In genomic region chr5:158382473-158382872, GRCh38 we compare ENCODE assay signal across 7 cellular contexts.
DNase-seq lines count a peak whose midpoint lies in the region; ATAC-seq and TF ChIP-seq lines count a peak whose summit lies in the region.

No MANE protein-coding gene starts in this region.

- H3K56ac ChIP-seq in IMR-90 (ENCODE audit: extremely low read depth, insufficient read depth, low read length), result peak overlapping the region; percentile 42; the same call in 1 of the 2 replicates

- no peak overlapping the region for H4K5ac ChIP-seq in IMR-90 (ENCODE audit: low read depth, low read length)

- no peaks in the 10 kb centered on the region for H3K79me1 ChIP-seq in IMR-90 (ENCODE audit: low read depth in 1 of 2, low read length in 2 of 2)

- no peaks in the 10 kb centered on the region for H3K79me2 ChIP-seq in GM23248 (ENCODE audit: insufficient read depth)

- H2AK5ac ChIP-seq in IMR-90 (ENCODE audit: low read depth, low read length), result no peak overlapping the region

- H3K4me3 Mint-ChIP-seq in stimulated activated memory B cell treated with anti-CD40 and anti-IgM and Interleukin-4, amounts not matched to agents 10 μg/mL and 1 μg/mL and 100 μg/mL, for 72 hours, result no peak overlapping the region

- no peaks in the 10 kb centered on the region for H3K27me3 Mint-ChIP-seq in stimulated activated memory B cell treated with anti-CD40 and anti-IgM and Interleukin-4, amounts not matched to agents 10 μg/mL and 1 μg/mL and 100 μg/mL, for 72 hours

- H4K91ac ChIP-seq in IMR-90 (ENCODE audit: insufficient read depth, low read depth, low read length), result no peak overlapping the region; the same call in 1 of the 2 replicates

- POLR2A ChIA-PET in IMR-90 (lab: Charles Lee; ENCODE audit: unreplicated experiment), result no interaction called here

- H3K4me3 ChIP-seq in GM23248 (0 out of 2 replicates have a peak overlapping the region, but pooled peaks have one; percentile 6), IMR-90 (ENCODE audit: insufficient read depth, low read depth, low read length) (no peak overlapping the region), adipocyte (ENCODE audit: low read length) (no peak overlapping the region)

- H3K36me3 Mint-ChIP-seq in stimulated activated memory B cell treated with anti-CD40 and anti-IgM and Interleukin-4, amounts not matched to agents 10 μg/mL and 1 μg/mL and 100 μg/mL, for 72 hours, result peaks cover 3% of the 10 kb centered on the region

- H3K27ac ChIP-seq in GM23248 (peak overlapping the region; percentile 50), IMR-90 (ENCODE audit: insufficient read depth, low read length) (no peak overlapping the region)

- H3K9me3 ChIP-seq in GM23248 (ENCODE audit: low read depth) (no peaks in the 10 kb centered on the region), IMR-90 (ENCODE audit: control insufficient read depth, insufficient read depth, low read length) (peaks cover 2% of the 10 kb centered on the region), adipocyte (ENCODE audit: control insufficient read depth, low read length) (peaks cover 4% of the 10 kb centered on the region)

- peaks cover 12% of the 10 kb centered on the region for H3K9me3 Mint-ChIP-seq in stimulated activated memory B cell treated with anti-CD40 and anti-IgM and Interleukin-4, amounts not matched to agents 10 μg/mL and 1 μg/mL and 100 μg/mL, for 72 hours

- H2BK120ac ChIP-seq in IMR-90 (ENCODE audit: low read depth, low read length), result peak overlapping the region; percentile 75

- H3K36me3 ChIP-seq in GM23248 (ENCODE audit: low read depth), result no peaks in the 10 kb centered on the region
- no peaks in the 10 kb centered on the region for H3K36me3 ChIP-seq in IMR-90 (ENCODE audit: control insufficient read depth, insufficient read depth, low read length)
- no peaks in the 10 kb centered on the region for H3K36me3 ChIP-seq in adipocyte (ENCODE audit: control insufficient read depth, insufficient read depth, low read length, severe bottlenecking)

- peak overlapping the region; percentile 32; the same call in 1 of the 2 replicates for H3K9ac ChIP-seq in GM23248
- H3K9ac ChIP-seq in IMR-90 (ENCODE audit: low read depth, low read length), result no peak overlapping the region
- H3K9ac ChIP-seq in adipocyte (ENCODE audit: low read length), result peak overlapping the region; percentile 69

- peak overlapping the region; percentile 40; the same call in 1 of the 2 replicates for H3K4ac ChIP-seq in IMR-90 (ENCODE audit: low read depth, low read length)

- CTCF ChIA-PET in IMR-90 (lab: Yijun Ruan, JAX), result interaction anchor here (1.3 kb wide), 1 partner anchor 9 kb away, joined by 4 read pairs; no protein-coding TSS in a partner anchor

- peaks cover 43% of the 10 kb centered on the region for H3K4me1 ChIP-seq in GM23248 (ENCODE audit: insufficient read depth)
- H3K4me1 ChIP-seq in IMR-90 (ENCODE audit: control insufficient read depth, insufficient read depth, low read length), result peaks cover 8% of the 10 kb centered on the region
- peaks cover 38% of the 10 kb centered on the region for H3K4me1 ChIP-seq in adipocyte (ENCODE audit: control insufficient read depth, insufficient read depth, low read length)

- H3K9me2 ChIP-seq in GM23248 (ENCODE audit: insufficient read depth), result no peaks in the 10 kb centered on the region

- BruUV-seq in IMR-90 (replicated peaks; lab: Mats Ljungman, UMichigan), result no TSS peak

- H3K23ac ChIP-seq in IMR-90 (ENCODE audit: low read depth, low read length), result no peak overlapping the region

- H3K9me1 ChIP-seq in IMR-90 (ENCODE audit: insufficient read depth, low read length), result peaks cover 3% of the 10 kb centered on the region; the same call in 1 of the 2 replicates

- H3K27ac Mint-ChIP-seq in stimulated activated memory B cell treated with anti-CD40 and anti-IgM and Interleukin-4, amounts not matched to agents 10 μg/mL and 1 μg/mL and 100 μg/mL, for 72 hours, result no peak overlapping the region

- no peak overlapping the region for H2AK9ac ChIP-seq in IMR-90 (replicated peaks; ENCODE audit: low read depth, low read length, poor library complexity)

- dilution Hi-C loops in IMR-90 (cut with HindIII; ENCODE audit: low sequenced_read_pairs, unreplicated experiment), result no loop called here

- intact Hi-C loops in IMR-90 (cut with micrococcal nuclease), result loop anchor here (10.0 kb wide), 2 partner anchors 438 to 752 kb away; no protein-coding TSS in a partner anchor

- H3K27me3 ChIP-seq in GM23248 (replicated peaks; ENCODE audit: insufficient read depth) (no peaks in the 10 kb centered on the region), IMR-90 (ENCODE audit: control insufficient read depth, insufficient read depth, low read length) (no peaks in the 10 kb centered on the region), adipocyte (replicated peaks; ENCODE audit: control insufficient read depth, insufficient read depth, low read length) (no peaks in the 10 kb centered on the region)

- TF ChIP-seq CTCF in IMR-90 (conservative IDR thresholded peaks at IDR 0.05; ENCODE audit: low read depth, low read length), result no peak

- H3K14ac ChIP-seq in IMR-90 (replicated peaks; ENCODE audit: low read depth, low read length), result no peak overlapping the region

- 2 to 5% methylated on average over 2 of the region's 2 CpGs for WGBS in GM23248 (ENCODE audit: low coverage in 1 of 2, low lambda C conversion rate in 2 of 2, missing lambda C conversion rate in 2 of 2), 2 experiments
- no CpG with 5 or more reads among the region's 2 CpGs for WGBS in IMR-90 (ENCODE audit: extremely low coverage in 2 of 2, insufficient read length in 1 of 2), 2 experiments

- H2BK20ac ChIP-seq in IMR-90 (ENCODE audit: low read depth, low read length), result peak overlapping the region; percentile 56; the same call in 1 of the 2 replicates

- H2BK5ac ChIP-seq in IMR-90 (ENCODE audit: low read depth, low read length, poor library complexity, severe bottlenecking), result peak overlapping the region; percentile 37

- ATAC-seq in GM18499 (IDR thresholded peaks at IDR 0.05; ENCODE audit: insufficient read depth, unreplicated experiment) (peak; percentile 86), IMR-90 (ENCODE audit: low read depth) (peak; percentile 91)
- ATAC-seq in stimulated activated memory B cell treated with anti-CD40 and anti-IgM and Interleukin-4, amounts not matched to agents 10 μg/mL and 1 μg/mL and 100 μg/mL, for 72 hours, result peak; percentile 91

- no peaks in the 10 kb centered on the region for H3K4me1 Mint-ChIP-seq in stimulated activated memory B cell treated with anti-CD40 and anti-IgM and Interleukin-4, amounts not matched to agents 10 μg/mL and 1 μg/mL and 100 μg/mL, for 72 hours

- H3K4me2 ChIP-seq in GM23248 (ENCODE audit: unreplicated experiment), result peak overlapping the region; percentile 76
- H3K4me2 ChIP-seq in IMR-90 (ENCODE audit: low read depth, low read length), result no peak overlapping the region

- no peak overlapping the region for H2AFZ ChIP-seq in GM23248
- H2AFZ ChIP-seq in IMR-90 (replicated peaks; ENCODE audit: low read length, poor library complexity), result no peak overlapping the region

- no peak overlapping the region for H2BK15ac ChIP-seq in IMR-90 (ENCODE audit: low read depth, low read length)

- in situ Hi-C loops in GM23248 (cut with MboI), result no loop called here
- in situ Hi-C loops in IMR-90 (cut with MboI; ENCODE audit: low sequenced_read_pairs), result no loop called here

- no peak overlapping the region for H4K8ac ChIP-seq in IMR-90 (ENCODE audit: low read depth in 2 of 2, low read length in 2 of 2)

- H4K20me1 ChIP-seq in GM23248 (ENCODE audit: insufficient read depth) (no peaks in the 10 kb centered on the region), IMR-90 (ENCODE audit: insufficient read depth, low read length) (no peaks in the 10 kb centered on the region)

- TF ChIP-seq POLR2A in IMR-90 (IDR thresholded peaks at IDR 0.05; ENCODE audit: low read depth, low read length), result no peak

- peaks cover 53% of the 10 kb centered on the region for H3F3A ChIP-seq in GM23248 (ENCODE audit: insufficient read depth)

- DNase-seq in GM23248 (peak; percentile 99), IMR-90 (peak; percentile 97), adipocyte (ENCODE audit: low read depth) (peak; percentile 97), iris pigment epithelial cell (ENCODE audit: low read depth) (peak; percentile 98), COLO668 (lab: John Stamatoyannopoulos, UW; ENCODE audit: unreplicated experiment) (no peak)

- peak; percentile 2; the same call in 1 of the 2 replicates for TF ChIP-seq RAD21 in IMR-90 (IDR thresholded peaks at IDR 0.05; ENCODE audit: low read length)

- no peak overlapping the region for H3K18ac ChIP-seq in IMR-90 (ENCODE audit: low read depth, low read length)

TF ChIP-seq in IMR-90, 13 proteins besides CTCF, POLR2A, EP300 and RAD21 (continues in another document):
- TF ChIP-seq SMC3 (IDR thresholded peaks at IDR 0.05; ENCODE audit: low read depth, low read length) (no peak), CEBPB (IDR thresholded peaks at IDR 0.05; ENCODE audit: low read depth, low read length) (peak; percentile 74), BHLHE40 (IDR thresholded peaks at IDR 0.05; ENCODE audit: low read depth, low read length) (peak; percentile 56; the same call in 1 of the 2 replicates), MAZ (IDR thresholded peaks at IDR 0.05; ENCODE audit: borderline replicate concordance, low read depth, low read length) (peak; percentile 83; the same call in 1 of the 2 replicates), FOS (IDR thresholded peaks at IDR 0.05; ENCODE audit: low read depth, low read length) (peak; percentile 100), MAFK (IDR thresholded peaks at IDR 0.05; ENCODE audit: low read depth, low read length) (no peak), MXI1 (IDR thresholded peaks at IDR 0.05; ENCODE audit: borderline replicate concordance, low read depth, low read length) (no peak), NFE2L2 (IDR thresholded peaks at IDR 0.05; ENCODE audit: low read depth, low read length) (no peak), USF2 (IDR thresholded peaks at IDR 0.05; ENCODE audit: low read depth, low read length) (peak; percentile 67; the same call in 1 of the 2 replicates), CHD1 (IDR thresholded peaks at IDR 0.05; ENCODE audit: low read depth, low read length) (no peak)
